8 cellular contexts compared by ENCODE assay signal in the genomic region with DNA sequence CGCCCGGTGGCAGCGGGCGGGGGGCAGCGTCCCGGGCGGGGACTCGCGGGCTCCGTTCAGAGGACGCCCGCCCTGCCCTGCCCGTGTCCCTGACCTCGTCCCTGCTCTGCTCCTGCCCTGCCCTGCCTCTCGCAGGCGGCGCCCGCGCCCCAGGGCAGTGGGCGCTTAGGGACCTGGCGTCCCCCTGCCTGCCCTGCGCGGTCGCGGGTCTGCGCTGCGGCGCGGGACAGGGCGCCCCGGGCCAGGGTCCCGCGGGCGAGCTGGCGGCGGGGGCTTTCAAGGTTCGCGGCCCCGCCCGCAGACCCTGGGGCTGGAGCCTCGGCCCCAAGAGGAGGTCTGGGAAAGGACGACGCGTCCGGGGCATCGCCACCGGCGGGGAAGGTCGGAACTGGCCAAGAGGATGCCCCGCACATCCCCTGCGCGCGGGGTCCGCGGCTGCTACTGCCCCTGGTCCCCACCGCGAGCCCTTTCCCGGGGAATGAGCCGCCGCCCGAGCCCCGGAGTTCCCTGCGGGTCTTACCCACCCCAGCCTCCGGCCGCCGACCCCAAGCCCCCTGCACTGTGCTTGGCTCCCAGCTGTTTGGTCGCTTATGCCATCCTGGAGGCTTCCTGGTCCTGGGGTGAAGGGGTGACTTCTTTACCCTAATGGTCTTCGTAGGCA. TPM values are rescaled to one million over a fixed set of nuclear protein-coding genes. Genes with fewer than 3 reads are reported as not detected.
A peak's percentile ranks its signal among the peaks of the same experiment; 100 is the strongest.
DNase-seq lines count a peak whose midpoint lies in the region; ATAC-seq and TF ChIP-seq lines count a peak whose summit lies in the region.

No MANE protein-coding gene starts in this region.

- H3K9ac ChIP-seq in Loucy (ENCODE audit: low read depth, low read length, poor library complexity, severe bottlenecking), result peak overlapping the region; percentile 56

- no peaks in the 10 kb centered on the region for H3K27me3 ChIP-seq in CD8-positive, alpha-beta memory T cell (ENCODE audit: insufficient read depth, low read length, poor library complexity, severe bottlenecking)
- H3K27me3 ChIP-seq in Loucy (ENCODE audit: insufficient read depth, low read length, poor library complexity, severe bottlenecking), result no peaks in the 10 kb centered on the region
- H3K27me3 ChIP-seq in vagina, result no peaks in the 10 kb centered on the region

- peaks cover 5% of the 10 kb centered on the region; the same call in 1 of the 2 replicates for H3K79me2 ChIP-seq in Loucy (ENCODE audit: insufficient read depth, low read length)

- TF ChIP-seq POLR2A in vagina (IDR thresholded peaks at IDR 0.05), result no peak

- H3K4me1 ChIP-seq in CD8-positive, alpha-beta memory T cell (ENCODE audit: insufficient read depth, low read length), result peaks cover 69% of the 10 kb centered on the region
- peaks cover 24% of the 10 kb centered on the region for H3K4me1 ChIP-seq in Loucy (ENCODE audit: insufficient read depth, low read length, poor library complexity, severe bottlenecking)
- H3K4me1 ChIP-seq in vagina, result peaks cover 40% of the 10 kb centered on the region

- H3K9me3 Mint-ChIP-seq in CD8-positive, alpha-beta memory T cell, result no peaks in the 10 kb centered on the region
- H3K9me3 Mint-ChIP-seq in chondrocyte (ENCODE audit: low read depth) (no peaks in the 10 kb centered on the region), mesothelial cell of epicardium (no peaks in the 10 kb centered on the region)

- peak; percentile 38 for ATAC-seq in GM21381 (IDR thresholded peaks at IDR 0.05; ENCODE audit: unreplicated experiment)

- no peaks in the 10 kb centered on the region for H3K36me3 Mint-ChIP-seq in CD8-positive, alpha-beta memory T cell
- H3K36me3 Mint-ChIP-seq in chondrocyte (ENCODE audit: low read depth) (no peaks in the 10 kb centered on the region), mesothelial cell of epicardium (peaks cover 8% of the 10 kb centered on the region)

- H3K9me2 ChIP-seq in Loucy (replicated peaks; ENCODE audit: low read depth, low read length), result no peaks in the 10 kb centered on the region

- no peak for TF ChIP-seq CTCF in Loucy (conservative IDR thresholded peaks at IDR 0.05; ENCODE audit: low read length)
- TF ChIP-seq CTCF in chondrocyte (IDR thresholded peaks at IDR 0.05), result no peak
- TF ChIP-seq CTCF in mesothelial cell of epicardium (IDR thresholded peaks at IDR 0.05; ENCODE audit: unreplicated experiment), result no peak
- no peak for TF ChIP-seq CTCF in vagina (IDR thresholded peaks at IDR 0.05)

- H3F3A ChIP-seq in Loucy (ENCODE audit: low read depth), result no peaks in the 10 kb centered on the region

- H3K4me1 Mint-ChIP-seq in CD8-positive, alpha-beta memory T cell, result peaks cover 46 to 73% (median 69%) of the 10 kb centered on the region in 3 donors
- H3K4me1 Mint-ChIP-seq in chondrocyte (ENCODE audit: low read depth), result peaks cover 24% of the 10 kb centered on the region
- H3K4me1 Mint-ChIP-seq in mesothelial cell of epicardium, result peaks cover 39% of the 10 kb centered on the region

- peaks cover 0 to 4% of the 10 kb centered on the region in 2 donors for H3K27me3 Mint-ChIP-seq in CD8-positive, alpha-beta memory T cell
- no peaks in the 10 kb centered on the region for H3K27me3 Mint-ChIP-seq in chondrocyte (ENCODE audit: low read depth)
- H3K27me3 Mint-ChIP-seq in mesothelial cell of epicardium (ENCODE audit: low read depth), result no peaks in the 10 kb centered on the region

- H3K9me3 ChIP-seq in CD8-positive, alpha-beta memory T cell (ENCODE audit: low read length), result no peaks in the 10 kb centered on the region
- H3K9me3 ChIP-seq in Loucy (ENCODE audit: insufficient read depth, low read depth, low read length) (no peaks in the 10 kb centered on the region), vagina (no peaks in the 10 kb centered on the region)

- peak overlapping the region; percentile 60 to 94 (median 77) for H3K4me3 Mint-ChIP-seq in CD8-positive, alpha-beta memory T cell
- H3K4me3 Mint-ChIP-seq in chondrocyte (ENCODE audit: unreplicated experiment) (peak overlapping the region; percentile 65), mesothelial cell of epicardium (peak overlapping the region; percentile 71)

- H3K27ac ChIP-seq in CD8-positive, alpha-beta memory T cell (ENCODE audit: low read depth, low read length), result peak overlapping the region; percentile 40
- H3K27ac ChIP-seq in vagina, result peak overlapping the region; percentile 87

- CTCF ChIA-PET in CD8-positive, alpha-beta memory T cell (lab: Charles Lee), result interaction anchor here (1.0 to 6.3 kb wide), 8 partner anchors 10 to 127 kb away, joined by 5 to 68 read pairs (median 8); a partner anchor contains a TSS

- intact Hi-C loops in vagina (cut with DNase I), result loop anchor here (10.0 kb wide), 1 partner anchor 127 kb away; no protein-coding TSS in a partner anchor

- peak overlapping the region; percentile 44; the same call in 1 of the 2 replicates for H2AFZ ChIP-seq in Loucy (ENCODE audit: low read length)

- peak overlapping the region in 4 of 8 donors; percentile 42 to 75 (median 68) for H3K27ac Mint-ChIP-seq in CD8-positive, alpha-beta memory T cell
- H3K27ac Mint-ChIP-seq in chondrocyte (ENCODE audit: unreplicated experiment) (no peak overlapping the region), mesothelial cell of epicardium (peak overlapping the region; percentile 39)

- POLR2A ChIA-PET in CD8-positive, alpha-beta memory T cell (lab: Charles Lee), result interaction anchor here (0.6 to 0.7 kb wide), 3 partner anchors 13 to 164 kb away, joined by 3 to 6 read pairs (median 4); a partner anchor contains a TSS

- H3K4me2 ChIP-seq in Loucy (ENCODE audit: low read depth, low read length, poor library complexity, severe bottlenecking), result peak overlapping the region; percentile 79

- H3K36me3 ChIP-seq in CD8-positive, alpha-beta memory T cell (ENCODE audit: insufficient read depth, low read length), result no peaks in the 10 kb centered on the region
- H3K36me3 ChIP-seq in Loucy (ENCODE audit: insufficient read depth, low read length) (no peaks in the 10 kb centered on the region), vagina (no peaks in the 10 kb centered on the region)

- DNase-seq in CD8-positive, alpha-beta memory T cell, result no peak
- no peak for DNase-seq in chondrocyte (ENCODE audit: low spot score)
- no peak for DNase-seq in mesothelial cell of epicardium (ENCODE audit: low spot score in 2 of 2, unreplicated experiment in 2 of 2)
- no peak for DNase-seq in vagina (ENCODE audit: extremely low spot score in 2 of 2)
- DNase-seq in putamen (ENCODE audit: low spot score), result no peak
- no peak for DNase-seq in DMS153 treated with DMSO at 0.1 percent for 48 hours (lab: John Stamatoyannopoulos, UW; ENCODE audit: unreplicated experiment)

- H3K4me3 ChIP-seq in CD8-positive, alpha-beta memory T cell (ENCODE audit: low read length), result peak overlapping the region; percentile 52
- H3K4me3 ChIP-seq in Loucy (ENCODE audit: low read length, poor library complexity, severe bottlenecking) (peak overlapping the region; percentile 77), vagina (peak overlapping the region; percentile 78 to 90)

- H4K20me1 ChIP-seq in Loucy (ENCODE audit: insufficient read depth, low read length, poor library complexity, severe bottlenecking), result peaks cover 12% of the 10 kb centered on the region

RNA-seq across cellular contexts. Expression of a gene that starts 0.7 kb away (rescaled TPM):
- total RNA-seq in CD8-positive, alpha-beta memory T cell, result 10 to 100 TPM; 13.5 to 14.9 TPM
- polyA plus RNA-seq in CD8-positive, alpha-beta memory T cell, result 8.3 TPM
- total RNA-seq in chondrocyte, result 7.2 to 10.9 TPM (median 9.5 TPM) in 3 replicates
- total RNA-seq in mesothelial cell of epicardium, result 52.3 to 54.4 TPM (median 52.8 TPM) in 3 replicates
- total RNA-seq in vagina, result 17.2 TPM

RNA-seq across cellular contexts. Expression of a gene that starts 40.3 kb away (rescaled TPM):
- total RNA-seq in CD8-positive, alpha-beta memory T cell, result under 1 TPM; 0.85 to 1.00 TPM
- 7.6 TPM for polyA plus RNA-seq in CD8-positive, alpha-beta memory T cell
- 0.12 to 0.22 TPM in 2 of 3 replicates, not detected in the other for total RNA-seq in chondrocyte
- 3.7 to 4.4 TPM (median 4.3 TPM) in 3 replicates for total RNA-seq in mesothelial cell of epicardium
- 0.25 TPM for total RNA-seq in vagina

RNA-seq across cellular contexts. Expression of a gene that starts 52.2 kb away (rescaled TPM):
- total RNA-seq in CD8-positive, alpha-beta memory T cell, result 1 to 10 TPM in 1 of 2 experiments, under 1 TPM in 1; 0.62 to 1.1 TPM
- 10.9 TPM for polyA plus RNA-seq in CD8-positive, alpha-beta memory T cell
- 0.90 to 1.3 TPM (median 0.95 TPM) in 3 replicates for total RNA-seq in chondrocyte
- total RNA-seq in mesothelial cell of epicardium, result 4.0 to 4.5 TPM (median 4.0 TPM) in 3 replicates
- 5.6 TPM for total RNA-seq in vagina
